1 cellular context compared by ENCODE assay signal in genomic region chr22:20052309-20053250, GRCh38.
TF ChIP-seq lines count a peak whose summit lies in the region.

No MANE protein-coding gene starts in this region.

TF ChIP-seq in K562, 482 proteins besides CTCF, POLR2A, EP300 and RAD21:
- TF ChIP-seq HMGXB4 (CRISPR knock-in tag; IDR thresholded peaks at IDR 0.05) (0 out of 2 replicates have a peak, but pooled peaks have one; percentile 35), RBM39 (optimal IDR thresholded peaks at IDR 0.05; ENCODE audit: low read depth, low read length) (no peak), ZBTB17 (CRISPR knock-in tag; IDR thresholded peaks at IDR 0.05) (peak; percentile 46; the same call in 1 of the 2 replicates), SETDB1 (IDR thresholded peaks at IDR 0.05; ENCODE audit: low read length) (no peak), POLR2G (IDR thresholded peaks at IDR 0.05; ENCODE audit: low read depth, low read length) (peak; percentile 60), BRF1 (IDR thresholded peaks at IDR 0.05; ENCODE audit: borderline replicate concordance, extremely low read depth, insufficient read length) (no peak), BRD4 (IDR thresholded peaks at IDR 0.05) (no peak), ELF4 (CRISPR knock-in tag; IDR thresholded peaks at IDR 0.05) (peak; percentile 50; the same call in 1 of the 2 replicates), TAF15 (IDR thresholded peaks at IDR 0.05; ENCODE audit: low read depth, low read length) (0 out of 2 replicates have a peak, but pooled peaks have one; percentile 69), PATZ1 (CRISPR knock-in tag; IDR thresholded peaks at IDR 0.05; ENCODE audit: borderline replicate concordance) (no peak), PHF8 (IDR thresholded peaks at IDR 0.05; ENCODE audit: borderline replicate concordance, low read length) (0 out of 2 replicates have a peak, but pooled peaks have one; percentile 10), OTX1 (CRISPR knock-in tag; IDR thresholded peaks at IDR 0.05) (0 out of 2 replicates have a peak, but pooled peaks have one; percentile 29), THAP12 (CRISPR knock-in tag; IDR thresholded peaks at IDR 0.05) (peak; percentile 91), WHSC1 (IDR thresholded peaks at IDR 0.05; ENCODE audit: low read length) (peak; percentile 99), HNRNPL (IDR thresholded peaks at IDR 0.05; ENCODE audit: low read depth, low read length) (0 out of 2 replicates have a peak, but pooled peaks have one; percentile 19), ZNF699 (CRISPR knock-in tag; IDR thresholded peaks at IDR 0.05; ENCODE audit: insufficient replicate concordance) (peak; percentile 65), ZNF436 (CRISPR knock-in tag; IDR thresholded peaks at IDR 0.05) (no peak)
